ENCODE assay signal across 27 cellular contexts in genomic region chr1:22900451-22900850, GRCh38.
"Had no signal": no experiment of that assay in that cellular context is flagged by ENCODE, and none has a peak within 500 bp of the region (broad histone marks: within the 10 kb centered on the region; RNA-seq: fewer than 3 reads in every experiment).

No MANE protein-coding gene starts in this region.

- H3K4me3 ChIP-seq: ascending aorta, breast epithelium, cardiac muscle cell, colonic mucosa, esophagus squamous epithelium, gastroesophageal sphincter had no signal

- H3K36me3 ChIP-seq: ascending aorta, breast epithelium, cardiac muscle cell, colonic mucosa, esophagus squamous epithelium, gastroesophageal sphincter had no signal

- DNase-seq: activated CD4-positive, alpha-beta memory T cell treated with anti-CD3 and anti-CD28 coated beads, Interleukin-2, amount 10 ng/mL, durations not matched to agents 7 days and 5 days; activated CD4-positive, alpha-beta T cell treated with anti-CD3 and anti-CD28 coated beads for 1 hour; activated CD4-positive, alpha-beta T cell treated with anti-CD3 and anti-CD28 coated beads for 4 hours; activated CD4-positive, alpha-beta T cell treated with anti-CD3 and anti-CD28 coated beads, Interleukin-2, amount 10 ng/mL, durations not matched to agents 7 days and 5 days; activated CD4-positive, alpha-beta T cell treated with anti-CD3 and anti-CD28 coated beads, Interleukin-2, amount 50 U/mL, for 4 hours; activated CD8-positive, alpha-beta memory T cell treated with anti-CD3 and anti-CD28 coated beads, Interleukin-2, amount 50 U/mL, for 48 hours; activated gamma-delta T cell; activated naive CD4-positive, alpha-beta T cell; activated naive CD4-positive, alpha-beta T cell treated with anti-CD3 and anti-CD28 coated beads, Interleukin-2, amount 10 ng/mL, durations not matched to agents 7 days and 5 days; activated naive CD8-positive, alpha-beta T cell treated with anti-CD3 and anti-CD28 coated beads, Interleukin-2, amount 10 ng/mL, durations not matched to agents 7 days and 5 days; activated T-cell treated with anti-CD3 and anti-CD28 coated beads for 4 hours; activated T-cell treated with anti-CD3 and anti-CD28 coated beads, Interleukin-2, amount 50 U/mL, for 24 hours; activated T-cell treated with anti-CD3 and anti-CD28 coated beads, Interleukin-2, amount 50 U/mL, for 72 hours; central memory CD4-positive, alpha-beta T cell; cerebellar nuclear complex; colonic mucosa; effector CD8-positive, alpha-beta T cell; esophagus squamous epithelium; foreskin melanocyte; T-helper 1 cell; T-helper 17 cell; T1000 had no signal

- H3K9me3 ChIP-seq: ascending aorta, breast epithelium, colonic mucosa, esophagus squamous epithelium, gastroesophageal sphincter had no signal

- H3K27ac ChIP-seq: ascending aorta, breast epithelium, cardiac muscle cell, colonic mucosa, epithelial cell of prostate, esophagus squamous epithelium, gastroesophageal sphincter had no signal

- H3K27me3 ChIP-seq: ascending aorta, breast epithelium, cardiac muscle cell, colonic mucosa, gastroesophageal sphincter had no signal

- H3K4me1 ChIP-seq: ascending aorta, breast epithelium, colonic mucosa, esophagus squamous epithelium, gastroesophageal sphincter had no signal
